ENCODE assay signal across 20 cellular contexts in the genomic region with DNA sequence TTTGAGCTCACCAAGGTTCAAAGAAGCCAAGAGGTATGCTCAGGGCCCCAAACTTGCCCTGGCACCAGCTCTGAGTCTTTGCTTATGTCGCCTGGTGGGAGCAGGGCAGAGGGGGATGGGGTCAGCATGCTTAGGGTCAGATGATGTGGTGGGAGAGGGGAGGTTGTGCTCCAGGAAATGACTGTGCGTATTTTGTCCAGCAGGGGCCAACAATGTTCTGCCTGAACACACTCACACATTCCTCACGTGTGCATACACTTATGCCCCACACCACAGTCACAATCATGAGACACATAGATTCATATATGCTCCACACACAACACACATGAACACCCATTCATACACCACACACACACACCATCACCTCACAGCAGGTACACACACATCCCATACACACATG. TPM values are rescaled to one million over a fixed set of nuclear protein-coding genes. Genes with fewer than 3 reads are reported as not detected.
DNase-seq lines count a peak whose midpoint lies in the region; ATAC-seq and TF ChIP-seq lines count a peak whose summit lies in the region.
"Had no signal": no experiment of that assay in that cellular context is flagged by ENCODE, and none has a peak within 500 bp of the region (broad histone marks: within the 10 kb centered on the region; RNA-seq: fewer than 3 reads in every experiment).

No MANE protein-coding gene starts in this region.

- 32 to 55% (median 38%) methylated on average over 3 of the region's 3 CpGs for WGBS in ovary, 3 donors

- no peak overlapping the region for H3K4me3 ChIP-seq in AG04450 (ENCODE audit: low read depth, low read length)
- H3K4me3 ChIP-seq in RWPE2 (ENCODE audit: severe bottlenecking): no peak overlapping the region
- no peak overlapping the region for H3K4me3 ChIP-seq in ovary
- H3K4me3 ChIP-seq: gastroesophageal sphincter, uterus had no signal

- no peaks in the 10 kb centered on the region for H3K9me3 Mint-ChIP-seq in osteocyte (ENCODE audit: unreplicated experiment)
- H3K9me3 Mint-ChIP-seq: activated naive CD4-positive, alpha-beta T cell treated with anti-CD3 and anti-CD28 coated beads, Interleukin-2, amount 50 U/mL, for 72 hours; dendritic cell treated with granulocyte-macrophage colony-stimulating factor and Interleukin-4, amounts not matched to agents 40 ng/mL and 50 ng/mL, for 4 days had no signal

- POLR2A ChIA-PET in AG04450 (lab: Yijun Ruan, JAX): no interaction called here

- H3K4me3 Mint-ChIP-seq in osteocyte (ENCODE audit: unreplicated experiment): no peak overlapping the region
- H3K4me3 Mint-ChIP-seq: dendritic cell treated with granulocyte-macrophage colony-stimulating factor and Interleukin-4, amounts not matched to agents 40 ng/mL and 50 ng/mL, for 4 days had no signal

- TF ChIP-seq EP300 in ovary (IDR thresholded peaks at IDR 0.05): no peak

- ATAC-seq in RWPE2 (ENCODE audit: low read depth) (no peak), left colon (peak; percentile 10), GM19351 (IDR thresholded peaks at IDR 0.05; ENCODE audit: unreplicated experiment) (no peak)
- ATAC-seq: activated naive CD4-positive, alpha-beta T cell treated with anti-CD3 and anti-CD28 coated beads, Interleukin-2, amount 50 U/mL, for 72 hours; gastroesophageal sphincter; left ventricle myocardium superior; sciatic nerve had no signal

- CTCF ChIA-PET in AG04450 (lab: Charles Lee): interaction anchor here (1.1 to 6.3 kb wide), 2 partner anchors 107 to 111 kb away, joined by 3 to 59 read pairs; no protein-coding TSS in a partner anchor

- no peak overlapping the region for H3K27ac ChIP-seq in AG04450 (ENCODE audit: low read depth, low read length)
- no peak overlapping the region for H3K27ac ChIP-seq in RWPE2 (ENCODE audit: poor library complexity, severe bottlenecking)
- no peak overlapping the region for H3K27ac ChIP-seq in ovary
- H3K27ac ChIP-seq: gastroesophageal sphincter, uterus had no signal

- H3K36me3 ChIP-seq in RWPE2 (ENCODE audit: low read depth) (no peaks in the 10 kb centered on the region), ovary (no peaks in the 10 kb centered on the region)
- H3K36me3 ChIP-seq: gastroesophageal sphincter, uterus had no signal

- H3K27me3 ChIP-seq in AG04450 (ENCODE audit: control insufficient read depth, insufficient read depth, low read length) (peaks cover 38% of the 10 kb centered on the region), RWPE2 (ENCODE audit: insufficient read depth, poor library complexity, severe bottlenecking) (peaks cover 18% of the 10 kb centered on the region), ovary (no peaks in the 10 kb centered on the region)

- no peak overlapping the region for H3K27ac Mint-ChIP-seq in osteocyte (ENCODE audit: unreplicated experiment)
- H3K27ac Mint-ChIP-seq: activated naive CD4-positive, alpha-beta T cell treated with anti-CD3 and anti-CD28 coated beads, Interleukin-2, amount 50 U/mL, for 72 hours; dendritic cell treated with granulocyte-macrophage colony-stimulating factor and Interleukin-4, amounts not matched to agents 40 ng/mL and 50 ng/mL, for 4 days had no signal

- intact Hi-C loops in left colon (cut with DNase I, micrococcal nuclease): no loop called here
- intact Hi-C loops in ovary (cut with DNase I): no loop called here

- peaks cover 37% of the 10 kb centered on the region for H3K27me3 Mint-ChIP-seq in osteocyte (ENCODE audit: unreplicated experiment)

- TF ChIP-seq CTCF in AG04450 (IDR thresholded peaks at IDR 0.05; ENCODE audit: low read depth, low read length): peak; percentile 12; the same call in 1 of the 2 replicates
- TF ChIP-seq CTCF in GM12872 (IDR thresholded peaks at IDR 0.05; ENCODE audit: insufficient read depth, low read depth, low read length): 0 out of 3 replicates have a peak, but pooled peaks have one; percentile 10
- TF ChIP-seq CTCF in RWPE2 (IDR thresholded peaks at IDR 0.05; ENCODE audit: poor library complexity, severe bottlenecking): no peak
- TF ChIP-seq CTCF in osteocyte (IDR thresholded peaks at IDR 0.05): no peak
- TF ChIP-seq CTCF in ovary (IDR thresholded peaks at IDR 0.05): no peak

- no peaks in the 10 kb centered on the region for H3K36me3 Mint-ChIP-seq in osteocyte (ENCODE audit: unreplicated experiment)
- H3K36me3 Mint-ChIP-seq: activated naive CD4-positive, alpha-beta T cell treated with anti-CD3 and anti-CD28 coated beads, Interleukin-2, amount 50 U/mL, for 72 hours had no signal

- no peaks in the 10 kb centered on the region for H3K4me1 ChIP-seq in RWPE2 (ENCODE audit: insufficient read depth, poor library complexity, severe bottlenecking)
- H3K4me1 ChIP-seq in ovary (ENCODE audit: insufficient read depth): no peaks in the 10 kb centered on the region

- H3K9me3 ChIP-seq in AG04450 (ENCODE audit: control insufficient read depth, insufficient read depth, low read length): no peaks in the 10 kb centered on the region
- H3K9me3 ChIP-seq in RWPE2 (ENCODE audit: severe bottlenecking): no peaks in the 10 kb centered on the region
- H3K9me3 ChIP-seq in ovary: no peaks in the 10 kb centered on the region
- H3K9me3 ChIP-seq: gastroesophageal sphincter, uterus had no signal

- no peak for DNase-seq in AG04450 (ENCODE audit: low read depth, low spot score)
- DNase-seq in RWPE2 (ENCODE audit: low spot score): peak; percentile 23
- no peak for DNase-seq in left colon
- DNase-seq in NCI-H524 treated with DMSO at 0.1 percent for 48 hours (lab: John Stamatoyannopoulos, UW): no peak
- no peak for DNase-seq in osteocyte (ENCODE audit: extremely low spot score, unreplicated experiment)
- DNase-seq in ovary: no peak
- DNase-seq: activated CD4-positive, alpha-beta T cell treated with anti-CD3 and anti-CD28 coated beads, Interleukin-2, amount 50 U/mL, for 48 hours; COR-L47; left ventricle myocardium superior; NCI-H146; occipital lobe; stimulated activated CD4-positive, alpha-beta T cell treated with anti-CD3 and anti-CD28 coated beads, Interleukin-2, amount 100 ng/mL, for 48 hours; uterus had no signal

- TF ChIP-seq POLR2A in ovary (IDR thresholded peaks at IDR 0.05): no peak

- peaks cover 3% of the 10 kb centered on the region for H3K4me1 Mint-ChIP-seq in osteocyte (ENCODE audit: unreplicated experiment)

RNA-seq across cellular contexts. Expression of gene RAMP3, which starts 4.4 kb away (rescaled TPM):
- polyA plus RNA-seq in AG04450 (2011; rRNA removed) (not detected in 2 replicates), ovary (10 to 100 TPM in 1 of 2 donors, 1 to 10 TPM in 1; 4.0 to 14.8 TPM)
- polyA minus RNA-seq in AG04450 (2011; rRNA and poly(A)+ RNA removed): not detected in 2 replicates
- total RNA-seq in left colon (1 to 10 TPM; 8.8 to 9.5 TPM), osteocyte (not detected in 2 replicates), ovary (10 to 100 TPM in 3 of 7 donors, 1 to 10 TPM in 4; 2.9 to 26.0 (median 8.0) TPM)
- total RNA-seq: HT-29 had no signal

RNA-seq across cellular contexts. Expression of gene TBRG4, which starts 41.7 kb away (rescaled TPM):
- 38.8 and 47.9 TPM in 2 replicates for polyA plus RNA-seq in AG04450 (2011; rRNA removed)
- polyA minus RNA-seq in AG04450 (2011; rRNA and poly(A)+ RNA removed): 79.4 and 95.6 TPM in 2 replicates
- total RNA-seq in left colon: 10 to 100 TPM; 80.9 to 88.7 TPM
- 54.9 and 60.0 TPM in 2 replicates for total RNA-seq in osteocyte
- 10 to 100 TPM; 28.9 to 67.5 (median 50.8) TPM for total RNA-seq in ovary
- 10 to 100 TPM; 28.6 to 34.0 TPM for polyA plus RNA-seq in ovary

Comparison
In these comparisons a context has a peak if more than half of its experiments do, and no peak if none do; other contexts are left out.
1. CTCF ChIP-seq: peak in AG04450 (single experiment) and GM12872 (single experiment); none in RWPE2 (single experiment), osteocyte (single experiment) and ovary (0 of 3).